9 cellular contexts compared by ENCODE assay signal in genomic region chr2:164495491-164496223, GRCh38.
DNase-seq lines count a peak whose midpoint lies in the region; ATAC-seq and TF ChIP-seq lines count a peak whose summit lies in the region.
"Had no signal": no experiment of that assay in that cellular context is flagged by ENCODE, and none has a peak within 500 bp of the region (broad histone marks: within the 10 kb centered on the region; RNA-seq: fewer than 3 reads in every experiment).

No MANE protein-coding gene starts in this region.

- H3K27ac Mint-ChIP-seq in CD8-positive, alpha-beta T cell = no peak overlapping the region
- H3K27ac Mint-ChIP-seq: T-helper 1 cell treated with Interleukin-12 subunit alpha and Interleukin-12 subunit beta and Interleukin-4 antibody, amounts not matched to agents 30 μg/mL and 1 μg/mL, for 36 hours had no signal

- POLR2A ChIA-PET in CD8-positive, alpha-beta T cell (lab: Charles Lee) = no interaction called here

- no peak overlapping the region for H2AFZ ChIP-seq in parathyroid adenoma

- no peaks in the 10 kb centered on the region for H3K27me3 Mint-ChIP-seq in CD8-positive, alpha-beta T cell (ENCODE audit: low read depth)

- H3K9ac ChIP-seq in NT2/D1 (ENCODE audit: insufficient read length, low read depth) = no peak overlapping the region
- H3K9ac ChIP-seq in parathyroid adenoma = no peak overlapping the region

- DNase-seq in NT2/D1 (ENCODE audit: low read depth, low spot score) (peak; percentile 33), NCI-H69 (lab: John Stamatoyannopoulos, UW) (no peak), posterior vena cava (ENCODE audit: low spot score) (no peak)
- DNase-seq in CD8-positive, alpha-beta T cell = no peak

- H3K4me1 ChIP-seq in NT2/D1 (ENCODE audit: insufficient read depth, insufficient read length) (no peaks in the 10 kb centered on the region), parathyroid adenoma (no peaks in the 10 kb centered on the region)
- no peaks in the 10 kb centered on the region for H3K4me1 ChIP-seq in CD8-positive, alpha-beta T cell (ENCODE audit: insufficient read depth, low read length)

- no peaks in the 10 kb centered on the region for H3K4me1 Mint-ChIP-seq in CD8-positive, alpha-beta T cell (ENCODE audit: low read depth)

- H3K36me3 Mint-ChIP-seq in CD8-positive, alpha-beta T cell = no peaks in the 10 kb centered on the region

- H3K27me3 ChIP-seq in NT2/D1 (ENCODE audit: insufficient read depth, insufficient read length) (no peaks in the 10 kb centered on the region), parathyroid adenoma (ENCODE audit: control insufficient read depth, insufficient read depth, low read length) (no peaks in the 10 kb centered on the region)
- H3K27me3 ChIP-seq in CD8-positive, alpha-beta T cell (ENCODE audit: insufficient read depth, low read length) = no peaks in the 10 kb centered on the region

- H3K27ac ChIP-seq in parathyroid adenoma = no peak overlapping the region
- H3K27ac ChIP-seq in CD8-positive, alpha-beta T cell (ENCODE audit: low read depth, low read length) = no peak overlapping the region

- no peaks in the 10 kb centered on the region for H3K9me3 Mint-ChIP-seq in CD8-positive, alpha-beta T cell
- H3K9me3 Mint-ChIP-seq: T-helper 1 cell treated with Interleukin-12 subunit alpha and Interleukin-12 subunit beta and Interleukin-4 antibody, amounts not matched to agents 30 μg/mL and 1 μg/mL, for 36 hours had no signal

- no peak overlapping the region for H3K4me3 Mint-ChIP-seq in CD8-positive, alpha-beta T cell
- H3K4me3 Mint-ChIP-seq: T-helper 1 cell treated with Interleukin-12 subunit alpha and Interleukin-12 subunit beta and Interleukin-4 antibody, amounts not matched to agents 30 μg/mL and 1 μg/mL, for 36 hours had no signal

- CTCF ChIA-PET in CD8-positive, alpha-beta T cell (lab: Charles Lee) = interaction anchor here (0.6 kb wide), 1 partner anchor 13 kb away, joined by 4 read pairs; no protein-coding TSS in a partner anchor

- H3K79me2 ChIP-seq in parathyroid adenoma = no peaks in the 10 kb centered on the region

- H3K4me2 ChIP-seq in parathyroid adenoma (ENCODE audit: low read length) = no peak overlapping the region

- intact Hi-C loops in CD8-positive, alpha-beta T cell (cut with DNase I, micrococcal nuclease) = no loop called here
- intact Hi-C loops in posterior vena cava (cut with DNase I) = no loop called here

- H3K4me3 ChIP-seq in NT2/D1 (ENCODE audit: insufficient read length, low read depth) (no peak overlapping the region), parathyroid adenoma (ENCODE audit: low read depth, low read length) (no peak overlapping the region)
- no peak overlapping the region for H3K4me3 ChIP-seq in CD8-positive, alpha-beta T cell (ENCODE audit: low read depth, low read length)

- peak; percentile 25; the same call in 1 of the 3 replicates for TF ChIP-seq CTCF in GM12872 (IDR thresholded peaks at IDR 0.05; ENCODE audit: insufficient read depth, low read depth, low read length)
- TF ChIP-seq CTCF in parathyroid adenoma (IDR thresholded peaks at IDR 0.05) = peak; percentile 36
- TF ChIP-seq CTCF in CD8-positive, alpha-beta T cell (IDR thresholded peaks at IDR 0.05) = no peak

- H3K9me3 ChIP-seq in NT2/D1 (ENCODE audit: insufficient read depth, low read length) = no peaks in the 10 kb centered on the region
- no peaks in the 10 kb centered on the region for H3K9me3 ChIP-seq in parathyroid adenoma (ENCODE audit: control insufficient read depth, low read length)
- H3K9me3 ChIP-seq in CD8-positive, alpha-beta T cell (ENCODE audit: low read length) = no peaks in the 10 kb centered on the region

- H3K36me3 ChIP-seq in NT2/D1 (ENCODE audit: insufficient read depth, insufficient read length, low read length) (no peaks in the 10 kb centered on the region), parathyroid adenoma (ENCODE audit: control insufficient read depth, insufficient read depth, low read length) (no peaks in the 10 kb centered on the region)
- no peaks in the 10 kb centered on the region for H3K36me3 ChIP-seq in CD8-positive, alpha-beta T cell (ENCODE audit: insufficient read depth, low read length)

- peak; percentile 70 for ATAC-seq in esophagus mucosa
- no peak for ATAC-seq in CD8-positive, alpha-beta T cell
- ATAC-seq in GM21723 (IDR thresholded peaks at IDR 0.05; ENCODE audit: unreplicated experiment) = no peak
